2 cellular contexts compared by ENCODE assay signal in genomic region chr16:60059141-60059540, GRCh38.
A peak's percentile ranks its signal among the peaks of the same experiment; 100 is the strongest.
TF ChIP-seq lines count a peak whose summit lies in the region.

No MANE protein-coding gene starts in this region.

TF ChIP-seq in HepG2, 621 proteins besides CTCF, POLR2A, EP300 and RAD21:
- TF ChIP-seq UBTF (CRISPR knock-in tag; IDR thresholded peaks at IDR 0.05) (no peak), TBL1XR1 (IDR thresholded peaks at IDR 0.05; ENCODE audit: borderline replicate concordance, low read length, partially characterized antibody) (no peak), ZNF619 (CRISPR knock-in tag; IDR thresholded peaks at IDR 0.05) (no peak), ATF7 (IDR thresholded peaks at IDR 0.05) (peak; percentile 87), ATF7 (CRISPR knock-in tag; IDR thresholded peaks at IDR 0.05) (no peak)
- TF ChIP-seq, protein P1, sequence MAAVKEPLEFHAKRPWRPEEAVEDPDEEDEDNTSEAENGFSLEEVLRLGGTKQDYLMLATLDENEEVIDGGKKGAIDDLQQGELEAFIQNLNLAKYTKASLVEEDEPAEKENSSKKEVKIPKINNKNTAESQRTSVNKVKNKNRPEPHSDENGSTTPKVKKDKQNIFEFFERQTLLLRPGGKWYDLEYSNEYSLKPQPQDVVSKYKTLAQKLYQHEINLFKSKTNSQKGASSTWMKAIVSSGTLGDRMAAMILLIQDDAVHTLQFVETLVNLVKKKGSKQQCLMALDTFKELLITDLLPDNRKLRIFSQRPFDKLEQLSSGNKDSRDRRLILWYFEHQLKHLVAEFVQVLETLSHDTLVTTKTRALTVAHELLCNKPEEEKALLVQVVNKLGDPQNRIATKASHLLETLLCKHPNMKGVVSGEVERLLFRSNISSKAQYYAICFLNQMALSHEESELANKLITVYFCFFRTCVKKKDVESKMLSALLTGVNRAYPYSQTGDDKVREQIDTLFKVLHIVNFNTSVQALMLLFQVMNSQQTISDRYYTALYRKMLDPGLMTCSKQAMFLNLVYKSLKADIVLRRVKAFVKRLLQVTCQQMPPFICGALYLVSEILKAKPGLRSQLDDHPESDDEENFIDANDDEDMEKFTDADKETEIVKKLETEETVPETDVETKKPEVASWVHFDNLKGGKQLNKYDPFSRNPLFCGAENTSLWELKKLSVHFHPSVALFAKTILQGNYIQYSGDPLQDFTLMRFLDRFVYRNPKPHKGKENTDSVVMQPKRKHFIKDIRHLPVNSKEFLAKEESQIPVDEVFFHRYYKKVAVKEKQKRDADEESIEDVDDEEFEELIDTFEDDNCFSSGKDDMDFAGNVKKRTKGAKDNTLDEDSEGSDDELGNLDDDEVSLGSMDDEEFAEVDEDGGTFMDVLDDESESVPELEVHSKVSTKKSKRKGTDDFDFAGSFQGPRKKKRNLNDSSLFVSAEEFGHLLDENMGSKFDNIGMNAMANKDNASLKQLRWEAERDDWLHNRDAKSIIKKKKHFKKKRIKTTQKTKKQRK (IDR thresholded peaks at IDR 0.05; ENCODE audit: low read length), result no peak
TF ChIP-seq in HepG2: peak in this region for 1.

TF ChIP-seq in neural cell, 6 proteins besides CTCF, POLR2A, EP300 and RAD21 (continued from another document):
- no peak for TF ChIP-seq REST (IDR thresholded peaks at IDR 0.05; ENCODE audit: borderline replicate concordance)
